Comparison of ENCODE assay signal across 1 cellular context in the genomic region with DNA sequence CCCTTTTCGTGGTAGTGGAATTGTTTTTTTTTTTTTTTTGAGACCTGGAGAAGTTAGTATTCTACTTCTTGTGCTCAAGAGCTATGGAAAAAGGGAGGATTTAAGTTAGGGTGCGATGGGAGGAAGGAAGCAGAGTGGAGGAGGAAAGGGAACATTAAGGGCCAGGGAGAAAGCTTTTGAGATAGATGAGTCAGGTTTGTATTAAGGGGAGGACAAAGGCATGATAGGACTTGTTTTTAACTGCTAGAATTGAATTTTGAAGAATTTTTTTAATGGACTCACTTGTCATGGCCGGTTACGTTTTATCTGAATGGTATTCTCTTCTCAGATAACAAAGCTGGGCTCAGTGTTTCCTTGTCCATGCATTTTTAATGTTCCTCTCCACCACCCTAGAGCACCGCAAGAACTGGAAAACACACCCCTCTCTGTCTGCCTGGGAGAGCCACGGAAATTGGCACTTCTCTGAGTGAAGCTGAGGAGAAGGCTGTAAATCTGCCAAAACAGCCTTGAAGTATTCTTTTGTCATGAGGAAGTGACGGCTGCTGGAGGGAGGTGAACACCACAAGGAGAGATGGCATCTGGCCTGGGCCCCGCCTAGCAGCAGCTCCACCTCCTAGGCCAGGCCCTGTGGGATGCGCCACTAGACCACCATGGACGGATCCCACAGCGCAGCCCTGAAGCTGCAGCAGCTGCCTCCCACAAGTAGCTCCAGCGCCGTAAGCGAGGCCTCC.
TF ChIP-seq lines count a peak whose summit lies in the region.

No MANE protein-coding gene starts in this region.

TF ChIP-seq in HepG2, 621 proteins besides CTCF, POLR2A, EP300 and RAD21:
- no peak for TF ChIP-seq NR2F2 (IDR thresholded peaks at IDR 0.05; ENCODE audit: borderline replicate concordance, low read depth)
- TF ChIP-seq HNRNPH1 (optimal IDR thresholded peaks at IDR 0.05; ENCODE audit: low read depth, low read length), result no peak
- TF ChIP-seq, protein P1, sequence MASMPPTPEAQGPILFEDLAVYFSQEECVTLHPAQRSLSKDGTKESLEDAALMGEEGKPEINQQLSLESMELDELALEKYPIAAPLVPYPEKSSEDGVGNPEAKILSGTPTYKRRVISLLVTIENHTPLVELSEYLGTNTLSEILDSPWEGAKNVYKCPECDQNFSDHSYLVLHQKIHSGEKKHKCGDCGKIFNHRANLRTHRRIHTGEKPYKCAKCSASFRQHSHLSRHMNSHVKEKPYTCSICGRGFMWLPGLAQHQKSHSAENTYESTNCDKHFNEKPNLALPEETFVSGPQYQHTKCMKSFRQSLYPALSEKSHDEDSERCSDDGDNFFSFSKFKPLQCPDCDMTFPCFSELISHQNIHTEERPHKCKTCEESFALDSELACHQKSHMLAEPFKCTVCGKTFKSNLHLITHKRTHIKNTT (CRISPR knock-in tag; IDR thresholded peaks at IDR 0.05), result no peak
- no peak for TF ChIP-seq HES4 (CRISPR knock-in tag; IDR thresholded peaks at IDR 0.05; ENCODE audit: borderline replicate concordance)
- TF ChIP-seq NFKB2 (CRISPR knock-in tag; IDR thresholded peaks at IDR 0.05; ENCODE audit: borderline replicate concordance), result no peak
- no peak for TF ChIP-seq ZBTB46 (CRISPR knock-in tag; IDR thresholded peaks at IDR 0.05; ENCODE audit: borderline replicate concordance)
- no peak for TF ChIP-seq TCF7 (IDR thresholded peaks at IDR 0.05; ENCODE audit: low read depth)
- TF ChIP-seq MXD4 (CRISPR knock-in tag; IDR thresholded peaks at IDR 0.05), result no peak
- no peak for TF ChIP-seq ZNF75D (CRISPR knock-in tag; IDR thresholded peaks at IDR 0.05; ENCODE audit: borderline replicate concordance)
- TF ChIP-seq GATAD1 (CRISPR knock-in tag; IDR thresholded peaks at IDR 0.05), result no peak
- TF ChIP-seq ZNF12 (CRISPR knock-in tag; IDR thresholded peaks at IDR 0.05), result no peak
- no peak for TF ChIP-seq ZNF704 (CRISPR knock-in tag; IDR thresholded peaks at IDR 0.05; ENCODE audit: borderline replicate concordance)
- TF ChIP-seq, protein P2, sequence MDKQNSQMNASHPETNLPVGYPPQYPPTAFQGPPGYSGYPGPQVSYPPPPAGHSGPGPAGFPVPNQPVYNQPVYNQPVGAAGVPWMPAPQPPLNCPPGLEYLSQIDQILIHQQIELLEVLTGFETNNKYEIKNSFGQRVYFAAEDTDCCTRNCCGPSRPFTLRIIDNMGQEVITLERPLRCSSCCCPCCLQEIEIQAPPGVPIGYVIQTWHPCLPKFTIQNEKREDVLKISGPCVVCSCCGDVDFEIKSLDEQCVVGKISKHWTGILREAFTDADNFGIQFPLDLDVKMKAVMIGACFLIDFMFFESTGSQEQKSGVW (CRISPR knock-in tag; IDR thresholded peaks at IDR 0.05; ENCODE audit: borderline replicate concordance), result no peak
- TF ChIP-seq CREBL2 (CRISPR knock-in tag; IDR thresholded peaks at IDR 0.05; ENCODE audit: borderline replicate concordance), result no peak
- TF ChIP-seq ZNF441 (CRISPR knock-in tag; IDR thresholded peaks at IDR 0.05; ENCODE audit: borderline replicate concordance), result no peak
- TF ChIP-seq PAF1 (CRISPR knock-in tag; IDR thresholded peaks at IDR 0.05), result no peak
- TF ChIP-seq HOXA5 (CRISPR knock-in tag; IDR thresholded peaks at IDR 0.05), result no peak
